In genomic region chr10:101725296-101725695, GRCh38 we compare ENCODE assay signal across 28 cellular contexts. TPM values are rescaled to one million over a fixed set of nuclear protein-coding genes. Genes with fewer than 3 reads are reported as not detected.
DNase-seq lines count a peak whose midpoint lies in the region; ATAC-seq, FAIRE-seq and TF ChIP-seq lines count a peak whose summit lies in the region.
"Had no signal": no experiment of that assay in that cellular context is flagged by ENCODE, and none has a peak within 500 bp of the region (broad histone marks: within the 10 kb centered on the region; RNA-seq: fewer than 3 reads in every experiment).

No MANE protein-coding gene starts in this region.

- no peak overlapping the region for H3K4me3 ChIP-seq in BLaER1
- H3K4me3 ChIP-seq in colonic mucosa: no peak overlapping the region
- H3K4me3 ChIP-seq in neuronal stem cell (ENCODE audit: low read length in 2 of 2): no peak overlapping the region
- H3K4me3 ChIP-seq: ascending aorta, SK-N-MC, spleen, tibial nerve had no signal

- peak; percentile 51 for ATAC-seq in GM18868 (IDR thresholded peaks at IDR 0.05; ENCODE audit: unreplicated experiment)
- peak; percentile 71 for ATAC-seq in HG02610 (IDR thresholded peaks at IDR 0.05; ENCODE audit: unreplicated experiment)
- ATAC-seq: stimulated activated naive CD8-positive, alpha-beta T cell treated with anti-CD3 and anti-CD28 coated beads, Interleukin-15, amount 100 ng/mL, for 72 hours had no signal

- peak overlapping the region; percentile 29 for H3K4me2 ChIP-seq in BLaER1
- H3K4me2 ChIP-seq in neuronal stem cell (ENCODE audit: insufficient read depth, low read length, poor library complexity, severe bottlenecking): no peak overlapping the region

- H3K27me3 ChIP-seq in BLaER1: no peaks in the 10 kb centered on the region
- H3K27me3 ChIP-seq in colonic mucosa: no peaks in the 10 kb centered on the region
- peaks cover 0 to 62% (median 0%) of the 10 kb centered on the region in 3 experiments for H3K27me3 ChIP-seq in neuronal stem cell (ENCODE audit: control insufficient read depth in 3 of 3, insufficient read depth in 3 of 3, low read depth in 1 of 3, low read length in 3 of 3)
- H3K27me3 ChIP-seq: ascending aorta, spleen had no signal

- no peak overlapping the region for H4K91ac ChIP-seq in neuronal stem cell (ENCODE audit: low read depth, low read length, poor library complexity)

- no peak overlapping the region for H3K23ac ChIP-seq in neuronal stem cell (ENCODE audit: low read depth, low read length, poor library complexity)

- H2BK15ac ChIP-seq in neuronal stem cell (ENCODE audit: low read length): no peak overlapping the region

- H4K8ac ChIP-seq in neuronal stem cell (ENCODE audit: low read depth, low read length): no peak overlapping the region

- TF ChIP-seq CTCF in colonic mucosa (IDR thresholded peaks at IDR 0.05): no peak

- H3K4me1 ChIP-seq in BLaER1 (peaks cover 13% of the 10 kb centered on the region), colonic mucosa (peaks cover 5% of the 10 kb centered on the region), neuronal stem cell (ENCODE audit: control insufficient read depth in 2 of 2, insufficient read depth in 1 of 2, low read depth in 1 of 2, low read length in 2 of 2) (peaks cover 11 to 13% of the 10 kb centered on the region in 2 donors)
- H3K4me1 ChIP-seq: ascending aorta, spleen, tibial nerve had no signal

- no peaks in the 10 kb centered on the region for H3K79me1 ChIP-seq in neuronal stem cell (ENCODE audit: low read depth, low read length)

- H4K20me1 ChIP-seq in BLaER1: no peaks in the 10 kb centered on the region

- no peak overlapping the region for H3K18ac ChIP-seq in neuronal stem cell (ENCODE audit: low read length)

- H2BK5ac ChIP-seq in neuronal stem cell (ENCODE audit: low read length): no peak overlapping the region

- H2AK5ac ChIP-seq in neuronal stem cell (ENCODE audit: low read depth, low read length): no peak overlapping the region

- H3K14ac ChIP-seq in neuronal stem cell (ENCODE audit: low read length): no peak overlapping the region

- H3K36me3 ChIP-seq in BLaER1 (no peaks in the 10 kb centered on the region), colonic mucosa (no peaks in the 10 kb centered on the region), neuronal stem cell (replicated peaks in 1 of 2; ENCODE audit: control insufficient read depth in 2 of 2, insufficient read depth in 2 of 2, low read length in 2 of 2) (no peaks in the 10 kb centered on the region)
- H3K36me3 ChIP-seq: ascending aorta, spleen, tibial nerve had no signal

- H2AFZ ChIP-seq in neuronal stem cell (ENCODE audit: low read length): no peak overlapping the region

- H2BK120ac ChIP-seq in neuronal stem cell (ENCODE audit: low read depth, low read length): no peak overlapping the region

- H2BK12ac ChIP-seq in neuronal stem cell (ENCODE audit: low read length): no peak overlapping the region

- no peak overlapping the region for H3K4ac ChIP-seq in neuronal stem cell (ENCODE audit: low read length)

- intact Hi-C loops in colonic mucosa (cut with DNase I): no loop called here

- H3K27ac ChIP-seq in BLaER1 (no peak overlapping the region), colonic mucosa (peak overlapping the region; percentile 51), neuronal stem cell (replicated peaks; ENCODE audit: low read length) (no peak overlapping the region)
- H3K27ac ChIP-seq: ascending aorta, SK-N-MC, spleen, tibial nerve, VCaP had no signal

- no peak for FAIRE-seq in H54 (lab: Jason Lieb, UNC)
- FAIRE-seq: D721Med, endothelial cell of umbilical vein had no signal

- H3K9me3 ChIP-seq in BLaER1 (no peaks in the 10 kb centered on the region), colonic mucosa (no peaks in the 10 kb centered on the region), neuronal stem cell (replicated peaks in 1 of 2; ENCODE audit: control insufficient read depth in 2 of 2, insufficient read depth in 1 of 2, low read depth in 1 of 2, low read length in 2 of 2) (no peaks in the 10 kb centered on the region)
- H3K9me3 ChIP-seq: ascending aorta, spleen, tibial nerve had no signal

- no peak for TF ChIP-seq POLR2A in H54 (IDR thresholded peaks at IDR 0.05; ENCODE audit: low read depth, low read length)

- DNase-seq in colonic mucosa (no peak), neuronal stem cell (ENCODE audit: low spot score) (no peak), NOMO-1 (lab: John Stamatoyannopoulos, UW; ENCODE audit: unreplicated experiment in 2 of 2) (no peak), H54 (ENCODE audit: insufficient read length, low spot score) (no peak)
- no peak for DNase-seq in activated effector memory CD4-positive, alpha-beta T cell treated with Interleukin-2 at 50 U/mL for 16 hours
- DNase-seq: activated CD4-positive, alpha-beta T cell treated with anti-CD3 and anti-CD28 coated beads, Interleukin-2, amount 10 ng/mL, durations not matched to agents 7 days and 5 days; caudate nucleus; HFFc6; NCI-H1105 treated with DMSO at 0.1 percent for 48 hours; NCI-H2107; NCI-H510A treated with DMSO at 0.1 percent for 48 hours; retina; spleen; stimulated activated CD4-positive, alpha-beta T cell treated with anti-CD3 and anti-CD28 coated beads, Interleukin-4, amount 100 ng/mL, for 24 hours; stimulated activated naive CD8-positive, alpha-beta T cell treated with anti-CD3 and anti-CD28 coated beads, Interleukin-15, amount 100 ng/mL, for 72 hours had no signal

- H3K9ac ChIP-seq in BLaER1 (no peak overlapping the region), colonic mucosa (ENCODE audit: low read depth in 2 of 2, low read length in 2 of 2) (no peak overlapping the region), neuronal stem cell (ENCODE audit: low read depth, low read length, poor library complexity) (no peak overlapping the region)

RNA-seq across cellular contexts. Expression of gene FBXW4, which starts 30.3 kb away (rescaled TPM):
- 10 to 100 TPM; 42.5 to 60.7 TPM for total RNA-seq in colonic mucosa
- 33.3 TPM for polyA plus RNA-seq in neuronal stem cell (2013, experiment 1 of 2)
- 35.4 TPM for polyA plus RNA-seq in neuronal stem cell (2013, experiment 2 of 2)

RNA-seq across cellular contexts. Expression of gene FGF8, which starts 50.6 kb away (rescaled TPM):
- total RNA-seq in colonic mucosa: not detected
- polyA plus RNA-seq in neuronal stem cell (2013, experiment 1 of 2): 91.9 TPM
- polyA plus RNA-seq in neuronal stem cell (2013, experiment 2 of 2): 86.1 TPM
- total RNA-seq: activated CD4-positive, alpha-beta T cell treated with anti-CD3 and anti-CD28 coated beads, Interleukin-2, amount 10 ng/mL, durations not matched to agents 7 days and 5 days; ascending aorta; dermis microvascular lymphatic vessel endothelial cell; HFFc6; spleen; T-helper 2 cell treated with Interferon-gamma antibody and Interleukin-4, amounts not matched to agents 100 ng/mL and 5 ng/mL, for 36 hours; tibial nerve had no signal
- polyA plus RNA-seq: BJ, endothelial cell of umbilical vein, IgD-negative memory B cell had no signal

RNA-seq across cellular contexts. Expression of gene NPM3, which starts 58.0 kb away (rescaled TPM):
- 10 to 100 TPM; 14.6 to 73.6 TPM for total RNA-seq in colonic mucosa
- 105 TPM for polyA plus RNA-seq in neuronal stem cell (2013, experiment 1 of 2)
- 108 TPM for polyA plus RNA-seq in neuronal stem cell (2013, experiment 2 of 2)
